Comparison of ENCODE assay signal across 8 cellular contexts in genomic region chr18:12391487-12392136, GRCh38. TPM values are rescaled to one million over a fixed set of nuclear protein-coding genes. Genes with fewer than 3 reads are reported as not detected.
DNase-seq lines count a peak whose midpoint lies in the region; ATAC-seq and TF ChIP-seq lines count a peak whose summit lies in the region.

No MANE protein-coding gene starts in this region.

- no peaks in the 10 kb centered on the region for H3K27me3 ChIP-seq in naive thymus-derived CD4-positive, alpha-beta T cell (ENCODE audit: control insufficient read depth in 2 of 2, insufficient read depth in 2 of 2, low read length in 2 of 2)
- no peaks in the 10 kb centered on the region for H3K27me3 ChIP-seq in upper lobe of right lung

- H3K27ac Mint-ChIP-seq in naive thymus-derived CD4-positive, alpha-beta T cell = no peak overlapping the region

- intact Hi-C loops in naive thymus-derived CD4-positive, alpha-beta T cell (cut with micrococcal nuclease) = loop anchor here (1.0 to 5.0 kb wide), 7 partner anchors 269 to 768 kb away; partner anchors contain the start of genes CEP76 (in 1 of the 2) and PSMG2 (in 1 of the 2)
- intact Hi-C loops in upper lobe of right lung (cut with DNase I) = loop anchor here (5.0 kb wide), 1 partner anchor 271 kb away; no protein-coding TSS in a partner anchor

- H3K9me3 ChIP-seq in naive thymus-derived CD4-positive, alpha-beta T cell (ENCODE audit: control insufficient read depth in 2 of 3, low read length in 3 of 3) = no peaks in the 10 kb centered on the region
- no peaks in the 10 kb centered on the region for H3K9me3 ChIP-seq in upper lobe of right lung

- H3K27ac ChIP-seq in naive thymus-derived CD4-positive, alpha-beta T cell (ENCODE audit: low read depth, low read length) = no peak overlapping the region
- H3K27ac ChIP-seq in upper lobe of right lung = no peak overlapping the region

- no peaks in the 10 kb centered on the region for H3K4me1 ChIP-seq in naive thymus-derived CD4-positive, alpha-beta T cell (ENCODE audit: control insufficient read depth in 2 of 2, insufficient read depth in 2 of 2, low read length in 2 of 2)
- H3K4me1 ChIP-seq in upper lobe of right lung = no peaks in the 10 kb centered on the region

- peaks cover 0 to 9% (median 5%) of the 10 kb centered on the region in 5 donors for H3K27me3 Mint-ChIP-seq in naive thymus-derived CD4-positive, alpha-beta T cell

- DNase-seq in NCI-H1436 (lab: John Stamatoyannopoulos, UW) = peak; percentile 58
- DNase-seq in NCI-H1436 treated with DMSO at 0.1 percent for 48 hours (lab: John Stamatoyannopoulos, UW) = no peak
- DNase-seq in NCI-H69 (lab: John Stamatoyannopoulos, UW) = peak; percentile 82
- peak; percentile 38 for DNase-seq in activated T-cell treated with anti-CD3 and anti-CD28 coated beads for 24 hours (ENCODE audit: low read depth)
- DNase-seq in fibroblast of gingiva (ENCODE audit: low read depth) = peak; percentile 58
- DNase-seq in naive thymus-derived CD4-positive, alpha-beta T cell = peak in 8 of 9 donors; percentile 16 to 59 (median 44)
- DNase-seq in upper lobe of right lung = peak; percentile 59

- H3K4me1 Mint-ChIP-seq in naive thymus-derived CD4-positive, alpha-beta T cell = peaks cover 0 to 3% (median 0%) of the 10 kb centered on the region in 7 donors

- peak; percentile 49 for ATAC-seq in HG02938 (IDR thresholded peaks at IDR 0.05; ENCODE audit: unreplicated experiment)
- ATAC-seq in naive thymus-derived CD4-positive, alpha-beta T cell = peak; percentile 96
- peak; percentile 95 for ATAC-seq in upper lobe of right lung

- CTCF ChIA-PET in naive thymus-derived CD4-positive, alpha-beta T cell (lab: Charles Lee) = interaction anchor here (0.6 to 3.2 kb wide), 9 partner anchors 11 to 768 kb away, joined by 3 to 13 read pairs (median 3); partner anchors contain the start of genes AFG3L2 and SEH1L

- H3K9me3 Mint-ChIP-seq in naive thymus-derived CD4-positive, alpha-beta T cell = peaks cover 0 to 2% (median 0%) of the 10 kb centered on the region in 11 donors

- no peaks in the 10 kb centered on the region for H3K36me3 ChIP-seq in naive thymus-derived CD4-positive, alpha-beta T cell (ENCODE audit: control insufficient read depth in 2 of 3, insufficient read depth in 3 of 3, low read length in 3 of 3)
- H3K36me3 ChIP-seq in upper lobe of right lung = no peaks in the 10 kb centered on the region

- peak; percentile 92 for TF ChIP-seq CTCF in upper lobe of right lung (IDR thresholded peaks at IDR 0.05)

- POLR2A ChIA-PET in naive thymus-derived CD4-positive, alpha-beta T cell (lab: Charles Lee) = interaction anchor here (0.5 kb wide), 1 partner anchor 782 kb away, joined by 3 read pairs; no protein-coding TSS in a partner anchor

- H3K4me3 Mint-ChIP-seq in naive thymus-derived CD4-positive, alpha-beta T cell = no peak overlapping the region

- H3K4me3 ChIP-seq in naive thymus-derived CD4-positive, alpha-beta T cell (ENCODE audit: low read length) = no peak overlapping the region
- H3K4me3 ChIP-seq in upper lobe of right lung = no peak overlapping the region

- no peaks in the 10 kb centered on the region for H3K36me3 Mint-ChIP-seq in naive thymus-derived CD4-positive, alpha-beta T cell

RNA-seq across cellular contexts. Expression of gene AFG3L2, which starts 14.6 kb away (rescaled TPM):
- 10 to 100 TPM; 26.3 to 42.3 (median 32.0) TPM for total RNA-seq in naive thymus-derived CD4-positive, alpha-beta T cell
- 10 to 100 TPM; 29.9 to 38.6 TPM for polyA plus RNA-seq in naive thymus-derived CD4-positive, alpha-beta T cell
- 35.4 TPM for total RNA-seq in upper lobe of right lung

RNA-seq across cellular contexts. Expression of gene PRELID3A, which starts 16.1 kb away (rescaled TPM):
- 1 to 10 TPM in 2 of 5 experiments, under 1 TPM in 3; 0.44 to 1.8 (median 0.92) TPM for total RNA-seq in naive thymus-derived CD4-positive, alpha-beta T cell
- polyA plus RNA-seq in naive thymus-derived CD4-positive, alpha-beta T cell = not detected
- total RNA-seq in upper lobe of right lung = 4.1 TPM
